8 cellular contexts compared by ENCODE assay signal in the genomic region with DNA sequence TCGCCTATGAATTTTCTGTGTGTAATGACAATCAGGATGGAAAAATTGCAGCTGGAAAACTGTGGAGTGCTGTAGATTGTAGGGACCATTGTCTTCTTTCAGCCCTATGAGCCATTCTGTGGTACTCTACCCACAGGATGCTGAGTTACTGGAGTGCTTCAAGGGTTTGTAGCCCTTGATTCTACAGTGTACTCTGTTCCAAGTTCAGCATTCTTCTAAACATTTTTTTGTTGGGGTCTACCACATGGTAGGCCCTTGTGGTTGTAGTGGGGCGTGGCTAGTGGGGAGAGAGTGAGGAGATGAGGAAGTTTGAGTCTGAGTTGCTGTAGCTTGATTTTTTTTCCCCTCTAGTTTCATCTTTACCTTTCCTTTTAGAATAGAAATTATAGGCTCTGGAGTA. TPM values are rescaled to one million over a fixed set of nuclear protein-coding genes. Genes with fewer than 3 reads are reported as not detected.
DNase-seq lines count a peak whose midpoint lies in the region; ATAC-seq lines count a peak whose summit lies in the region.

No MANE protein-coding gene starts in this region.

- H3K4me3 Mint-ChIP-seq in naive B cell: peak overlapping the region in 2 of 8 donors; percentile 1 to 67

- peak overlapping the region in 4 of 6 donors; percentile 18 to 58 (median 44) for H3K27ac Mint-ChIP-seq in naive B cell

- ATAC-seq in GM21723 (IDR thresholded peaks at IDR 0.05; ENCODE audit: unreplicated experiment) (peak; percentile 82), naive B cell (ENCODE audit: low read depth in 2 of 2) (peak; percentile 100), HG02571 (IDR thresholded peaks at IDR 0.05; ENCODE audit: unreplicated experiment) (no peak), left lobe of liver (no peak)

- H3K36me3 Mint-ChIP-seq in naive B cell: no peaks in the 10 kb centered on the region

- DNase-seq in GF-D8 (lab: John Stamatoyannopoulos, UW) (peak; percentile 40), NAMALWA (ENCODE audit: low spot score) (peak; percentile 66), amniotic epithelial cell (ENCODE audit: low read depth) (peak; percentile 92), naive B cell (peak; percentile 70), NCI-H345 treated with DMSO at 0.1 percent for 48 hours (lab: John Stamatoyannopoulos, UW; ENCODE audit: unreplicated experiment) (no peak), left lobe of liver (ENCODE audit: low spot score) (no peak)

- H3K27me3 Mint-ChIP-seq in naive B cell: no peaks in the 10 kb centered on the region

- H3K9me3 Mint-ChIP-seq in naive B cell: no peaks in the 10 kb centered on the region

- peaks cover 14 to 23% (median 23%) of the 10 kb centered on the region in 3 donors for H3K4me1 Mint-ChIP-seq in naive B cell

RNA-seq across cellular contexts. Expression of a gene that starts 33.5 kb away (rescaled TPM):
- polyA plus RNA-seq in naive B cell (ENCODE audit: low read depth in 6 of 6): 1 to 10 TPM; 5.0 to 7.5 (median 6.3) TPM
- total RNA-seq in left lobe of liver: 23.7 TPM

Comparison
In these comparisons a context has a peak if more than half of its experiments do, and no peak if none do; other contexts are left out.
1. DNase-seq: peak in GF-D8 (single experiment), NAMALWA (single experiment), amniotic epithelial cell (single experiment) and naive B cell (single experiment); none in NCI-H345 treated with DMSO at 0.1 percent for 48 hours (single experiment) and left lobe of liver (single experiment).
2. ATAC-seq: peak in GM21723 (single experiment) and naive B cell (2 of 2); none in HG02571 (single experiment) and left lobe of liver (single experiment).